ENCODE assay signal across 16 cellular contexts in genomic region chr17:6035801-6036394, GRCh38. TPM values are rescaled to one million over a fixed set of nuclear protein-coding genes. Genes with fewer than 3 reads are reported as not detected.
"Had no signal": no experiment of that assay in that cellular context is flagged by ENCODE, and none has a peak within 500 bp of the region (broad histone marks: within the 10 kb centered on the region; RNA-seq: fewer than 3 reads in every experiment).

No MANE protein-coding gene starts in this region.

- H3K4me3 ChIP-seq: ascending aorta, gastroesophageal sphincter, heart right ventricle, lung, ovary, sigmoid colon, stomach, testis, upper lobe of right lung had no signal

- ATAC-seq: activated naive CD8-positive, alpha-beta T cell treated with anti-CD3 and anti-CD28 coated beads, Interleukin-2, amount 50 U/mL, for 24 hours; activated T-helper 17 cell treated with anti-CD3 and anti-CD28 coated beads, Interleukin-2, amount 50 U/mL, for 72 hours; gastroesophageal sphincter; heart right ventricle; left colon; upper lobe of right lung had no signal

- DNase-seq: activated CD4-positive, alpha-beta T cell treated with anti-CD3 and anti-CD28 coated beads, Interleukin-2, amount 50 U/mL, for 48 hours; activated naive CD4-positive, alpha-beta T cell treated with anti-CD3 and anti-CD28 coated beads for 36 hours; activated naive CD8-positive, alpha-beta T cell treated with anti-CD3 and anti-CD28 coated beads, Interleukin-2, amount 50 U/mL, for 24 hours; left colon; ovary; sigmoid colon; stimulated activated CD4-positive, alpha-beta T cell treated with anti-CD3 and anti-CD28 coated beads, Interleukin-1b, Interleukin-23, amount 100 ng/mL, for 48 hours; stomach; T1000; testis; upper lobe of right lung had no signal

RNA-seq across cellular contexts. Expression of gene WSCD1, which starts 34.3 kb away (rescaled TPM):
- total RNA-seq: activated T-helper 17 cell treated with anti-CD3 and anti-CD28 coated beads, Interleukin-2, amount 50 U/mL, for 72 hours had no signal
